ENCODE assay signal across 2 cellular contexts in the genomic region with DNA sequence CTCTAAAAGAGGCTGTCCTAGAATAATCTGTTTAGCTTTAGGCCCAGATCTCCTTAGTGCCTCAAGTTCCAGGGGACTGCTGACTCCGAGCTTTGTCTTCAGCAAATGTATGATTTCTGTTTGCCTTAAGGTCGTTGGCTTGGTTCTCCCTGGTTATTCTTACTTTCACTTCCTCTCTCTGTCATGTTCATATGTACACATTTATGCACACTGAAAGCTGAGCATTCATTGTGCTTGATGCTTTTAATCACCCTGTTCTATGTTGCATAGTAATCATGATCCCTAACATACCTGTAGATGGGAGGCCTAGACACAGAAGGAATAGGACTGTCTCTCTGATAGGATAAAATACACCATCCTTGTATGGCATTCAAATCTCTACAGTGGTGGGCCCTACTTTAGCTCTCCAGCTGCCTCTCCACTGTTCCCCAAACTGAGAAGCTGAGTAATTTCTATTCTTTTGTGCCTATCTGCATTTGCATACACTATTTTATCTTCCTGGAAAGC.
TF ChIP-seq lines count a peak whose summit lies in the region.

No MANE protein-coding gene starts in this region.

TF ChIP-seq in liver, 16 proteins besides CTCF, POLR2A, EP300 and RAD21:
- TF ChIP-seq, protein P1, sequence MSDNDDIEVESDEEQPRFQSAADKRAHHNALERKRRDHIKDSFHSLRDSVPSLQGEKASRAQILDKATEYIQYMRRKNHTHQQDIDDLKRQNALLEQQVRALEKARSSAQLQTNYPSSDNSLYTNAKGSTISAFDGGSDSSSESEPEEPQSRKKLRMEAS (IDR thresholded peaks at IDR 0.05): no peak
- no peak for TF ChIP-seq RXRA (IDR thresholded peaks at IDR 0.05)
- TF ChIP-seq GABPA (IDR thresholded peaks at IDR 0.05 in 1 of 2, conservative IDR thresholded peaks at IDR 0.05 in 1 of 2): no peak
- no peak for TF ChIP-seq FOXA2 (IDR thresholded peaks at IDR 0.05)
- TF ChIP-seq EGR1 (IDR thresholded peaks at IDR 0.05; ENCODE audit: low read depth in 2 of 2): no peak
- TF ChIP-seq, protein P2, sequence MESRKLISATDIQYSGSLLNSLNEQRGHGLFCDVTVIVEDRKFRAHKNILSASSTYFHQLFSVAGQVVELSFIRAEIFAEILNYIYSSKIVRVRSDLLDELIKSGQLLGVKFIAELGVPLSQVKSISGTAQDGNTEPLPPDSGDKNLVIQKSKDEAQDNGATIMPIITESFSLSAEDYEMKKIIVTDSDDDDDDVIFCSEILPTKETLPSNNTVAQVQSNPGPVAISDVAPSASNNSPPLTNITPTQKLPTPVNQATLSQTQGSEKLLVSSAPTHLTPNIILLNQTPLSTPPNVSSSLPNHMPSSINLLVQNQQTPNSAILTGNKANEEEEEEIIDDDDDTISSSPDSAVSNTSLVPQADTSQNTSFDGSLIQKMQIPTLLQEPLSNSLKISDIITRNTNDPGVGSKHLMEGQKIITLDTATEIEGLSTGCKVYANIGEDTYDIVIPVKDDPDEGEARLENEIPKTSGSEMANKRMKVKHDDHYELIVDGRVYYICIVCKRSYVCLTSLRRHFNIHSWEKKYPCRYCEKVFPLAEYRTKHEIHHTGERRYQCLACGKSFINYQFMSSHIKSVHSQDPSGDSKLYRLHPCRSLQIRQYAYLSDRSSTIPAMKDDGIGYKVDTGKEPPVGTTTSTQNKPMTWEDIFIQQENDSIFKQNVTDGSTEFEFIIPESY (IDR thresholded peaks at IDR 0.05): no peak
- TF ChIP-seq HNF4A (conservative IDR thresholded peaks at IDR 0.05): no peak
- TF ChIP-seq JUND (IDR thresholded peaks at IDR 0.05): no peak
- TF ChIP-seq FOXA1 (IDR thresholded peaks at IDR 0.05): no peak
- TF ChIP-seq, protein P3, sequence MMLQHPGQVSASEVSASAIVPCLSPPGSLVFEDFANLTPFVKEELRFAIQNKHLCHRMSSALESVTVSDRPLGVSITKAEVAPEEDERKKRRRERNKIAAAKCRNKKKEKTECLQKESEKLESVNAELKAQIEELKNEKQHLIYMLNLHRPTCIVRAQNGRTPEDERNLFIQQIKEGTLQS (IDR thresholded peaks at IDR 0.05): no peak
- TF ChIP-seq SP1 (IDR thresholded peaks at IDR 0.05): no peak
- TF ChIP-seq, protein P4, sequence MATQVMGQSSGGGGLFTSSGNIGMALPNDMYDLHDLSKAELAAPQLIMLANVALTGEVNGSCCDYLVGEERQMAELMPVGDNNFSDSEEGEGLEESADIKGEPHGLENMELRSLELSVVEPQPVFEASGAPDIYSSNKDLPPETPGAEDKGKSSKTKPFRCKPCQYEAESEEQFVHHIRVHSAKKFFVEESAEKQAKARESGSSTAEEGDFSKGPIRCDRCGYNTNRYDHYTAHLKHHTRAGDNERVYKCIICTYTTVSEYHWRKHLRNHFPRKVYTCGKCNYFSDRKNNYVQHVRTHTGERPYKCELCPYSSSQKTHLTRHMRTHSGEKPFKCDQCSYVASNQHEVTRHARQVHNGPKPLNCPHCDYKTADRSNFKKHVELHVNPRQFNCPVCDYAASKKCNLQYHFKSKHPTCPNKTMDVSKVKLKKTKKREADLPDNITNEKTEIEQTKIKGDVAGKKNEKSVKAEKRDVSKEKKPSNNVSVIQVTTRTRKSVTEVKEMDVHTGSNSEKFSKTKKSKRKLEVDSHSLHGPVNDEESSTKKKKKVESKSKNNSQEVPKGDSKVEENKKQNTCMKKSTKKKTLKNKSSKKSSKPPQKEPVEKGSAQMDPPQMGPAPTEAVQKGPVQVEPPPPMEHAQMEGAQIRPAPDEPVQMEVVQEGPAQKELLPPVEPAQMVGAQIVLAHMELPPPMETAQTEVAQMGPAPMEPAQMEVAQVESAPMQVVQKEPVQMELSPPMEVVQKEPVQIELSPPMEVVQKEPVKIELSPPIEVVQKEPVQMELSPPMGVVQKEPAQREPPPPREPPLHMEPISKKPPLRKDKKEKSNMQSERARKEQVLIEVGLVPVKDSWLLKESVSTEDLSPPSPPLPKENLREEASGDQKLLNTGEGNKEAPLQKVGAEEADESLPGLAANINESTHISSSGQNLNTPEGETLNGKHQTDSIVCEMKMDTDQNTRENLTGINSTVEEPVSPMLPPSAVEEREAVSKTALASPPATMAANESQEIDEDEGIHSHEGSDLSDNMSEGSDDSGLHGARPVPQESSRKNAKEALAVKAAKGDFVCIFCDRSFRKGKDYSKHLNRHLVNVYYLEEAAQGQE (IDR thresholded peaks at IDR 0.05): no peak
- no peak for TF ChIP-seq HNF4G (IDR thresholded peaks at IDR 0.05)
- TF ChIP-seq TAF1 (conservative IDR thresholded peaks at IDR 0.05): no peak
TF ChIP-seq in liver: peak in this region for 0.

TF ChIP-seq in HepG2, 621 proteins besides CTCF, POLR2A, EP300 and RAD21:
- TF ChIP-seq ZNF121 (CRISPR knock-in tag; IDR thresholded peaks at IDR 0.05) (no peak), ZNF34 (CRISPR knock-in tag; IDR thresholded peaks at IDR 0.05; ENCODE audit: borderline replicate concordance) (no peak), FOXJ3 (CRISPR knock-in tag; IDR thresholded peaks at IDR 0.05; ENCODE audit: borderline replicate concordance) (no peak), MIXL1 (CRISPR knock-in tag; IDR thresholded peaks at IDR 0.05) (no peak), JARID2 (CRISPR knock-in tag; IDR thresholded peaks at IDR 0.05; ENCODE audit: insufficient replicate concordance) (no peak), SOX6 (IDR thresholded peaks at IDR 0.05) (no peak), SOX6 (CRISPR knock-in tag; IDR thresholded peaks at IDR 0.05) (no peak), SMAD3 (CRISPR knock-in tag; IDR thresholded peaks at IDR 0.05) (no peak), NONO (IDR thresholded peaks at IDR 0.05) (no peak), NONO (CRISPR knock-in tag; conservative IDR thresholded peaks at IDR 0.05) (no peak), RARA (CRISPR knock-in tag; IDR thresholded peaks at IDR 0.05) (no peak)
- TF ChIP-seq, protein P5, sequence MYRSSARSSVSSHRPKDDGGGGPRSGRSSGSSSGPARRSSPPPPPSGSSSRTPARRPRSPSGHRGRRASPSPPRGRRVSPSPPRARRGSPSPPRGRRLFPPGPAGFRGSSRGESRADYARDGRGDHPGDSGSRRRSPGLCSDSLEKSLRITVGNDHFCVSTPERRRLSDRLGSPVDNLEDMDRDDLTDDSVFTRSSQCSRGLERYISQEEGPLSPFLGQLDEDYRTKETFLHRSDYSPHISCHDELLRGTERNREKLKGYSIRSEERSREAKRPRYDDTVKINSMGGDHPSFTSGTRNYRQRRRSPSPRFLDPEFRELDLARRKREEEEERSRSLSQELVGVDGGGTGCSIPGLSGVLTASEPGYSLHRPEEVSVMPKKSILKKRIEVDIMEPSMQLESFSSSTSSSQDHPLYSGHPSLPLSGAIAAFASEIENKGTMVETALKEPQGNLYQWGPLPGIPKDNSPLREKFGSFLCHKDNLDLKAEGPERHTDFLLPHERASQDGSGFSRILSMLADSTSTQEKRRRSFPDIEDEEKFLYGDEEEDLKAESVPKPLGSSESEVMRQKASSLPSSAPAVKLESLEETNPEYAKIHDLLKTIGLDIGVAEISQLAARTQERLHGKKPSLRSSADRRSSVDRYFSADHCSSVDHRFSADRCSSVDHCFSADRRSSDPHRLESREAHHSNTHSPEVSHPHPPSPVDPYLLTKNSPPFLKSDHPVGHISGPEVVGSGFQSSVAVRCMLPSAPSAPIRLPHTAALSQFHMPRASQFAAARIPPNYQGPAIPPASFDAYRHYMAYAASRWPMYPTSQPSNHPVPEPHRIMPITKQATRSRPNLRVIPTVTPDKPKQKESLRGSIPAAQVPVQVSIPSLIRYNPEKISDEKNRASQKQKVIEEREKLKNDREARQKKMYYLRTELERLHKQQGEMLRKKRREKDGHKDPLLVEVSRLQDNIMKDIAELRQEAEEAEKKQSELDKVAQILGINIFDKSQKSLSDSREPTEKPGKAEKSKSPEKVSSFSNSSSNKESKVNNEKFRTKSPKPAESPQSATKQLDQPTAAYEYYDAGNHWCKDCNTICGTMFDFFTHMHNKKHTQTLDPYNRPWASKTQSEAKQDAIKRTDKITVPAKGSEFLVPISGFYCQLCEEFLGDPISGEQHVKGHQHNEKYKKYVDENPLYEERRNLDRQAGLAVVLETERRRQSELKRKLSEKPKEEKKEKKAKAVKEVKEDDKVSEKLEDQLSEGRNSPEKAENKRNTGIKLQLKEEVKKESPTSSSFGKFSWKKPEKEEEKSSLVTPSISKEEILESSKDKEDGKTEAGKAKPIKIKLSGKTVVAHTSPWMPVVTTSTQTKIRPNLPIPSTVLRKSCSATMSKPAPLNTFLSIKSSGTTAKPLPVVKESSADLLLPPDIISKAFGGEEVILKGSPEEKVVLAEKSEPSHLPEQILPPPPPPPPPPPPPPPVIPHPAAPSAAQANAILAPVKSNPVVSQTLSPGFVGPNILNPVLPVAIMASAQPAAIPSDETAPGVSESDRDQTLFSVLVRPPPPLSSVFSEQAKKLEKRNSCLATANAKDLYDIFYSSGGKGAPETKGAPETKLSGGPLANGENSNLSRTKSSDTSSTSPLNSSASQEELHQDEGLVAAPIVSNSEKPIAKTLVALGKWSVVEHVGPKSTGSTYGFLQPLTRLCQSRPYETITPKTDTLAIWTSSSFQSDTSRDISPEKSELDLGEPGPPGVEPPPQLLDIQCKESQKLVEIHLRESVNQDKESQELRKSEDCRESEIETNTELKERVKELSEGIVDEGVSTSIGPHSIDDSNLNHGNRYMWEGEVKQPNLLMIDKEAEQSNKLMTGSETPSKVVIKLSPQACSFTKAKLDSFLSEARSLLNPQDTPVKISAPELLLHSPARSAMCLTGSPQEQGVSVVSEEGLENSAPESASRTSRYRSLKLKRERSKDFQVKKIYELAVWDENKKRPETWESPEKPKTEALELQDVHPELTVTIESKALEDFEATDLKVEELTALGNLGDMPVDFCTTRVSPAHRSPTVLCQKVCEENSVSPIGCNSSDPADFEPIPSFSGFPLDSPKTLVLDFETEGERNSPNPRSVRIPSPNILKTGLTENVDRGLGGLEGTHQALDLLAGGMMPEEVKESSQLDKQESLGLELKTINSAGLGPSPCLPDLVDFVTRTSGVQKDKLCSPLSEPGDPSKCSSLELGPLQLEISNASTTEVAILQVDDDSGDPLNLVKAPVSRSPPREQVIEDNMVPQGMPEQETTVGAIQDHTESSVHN (CRISPR knock-in tag; IDR thresholded peaks at IDR 0.05): no peak
- TF ChIP-seq, protein P6, sequence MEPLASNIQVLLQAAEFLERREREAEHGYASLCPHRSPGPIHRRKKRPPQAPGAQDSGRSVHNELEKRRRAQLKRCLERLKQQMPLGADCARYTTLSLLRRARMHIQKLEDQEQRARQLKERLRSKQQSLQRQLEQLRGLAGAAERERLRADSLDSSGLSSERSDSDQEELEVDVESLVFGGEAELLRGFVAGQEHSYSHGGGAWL (CRISPR knock-in tag; IDR thresholded peaks at IDR 0.05): no peak
- TF ChIP-seq, protein P7, sequence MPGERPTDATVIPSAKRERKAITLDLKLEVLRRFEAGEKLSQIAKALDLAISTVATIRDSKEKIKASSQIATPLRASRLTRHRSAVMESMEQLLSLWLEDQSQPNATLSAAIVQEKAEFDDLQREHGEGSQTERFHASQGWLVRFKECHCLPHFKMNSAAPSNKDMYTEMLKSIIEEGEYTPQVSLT (CRISPR knock-in tag; IDR thresholded peaks at IDR 0.05; ENCODE audit: borderline replicate concordance, low read depth): no peak
- TF ChIP-seq, protein P4 (IDR thresholded peaks at IDR 0.05; ENCODE audit: borderline replicate concordance in 1 of 2, low read depth in 1 of 2, low read length in 2 of 2): no peak
TF ChIP-seq in HepG2: peak in this region for 0.
